8 cellular contexts compared by ENCODE assay signal in the genomic region with DNA sequence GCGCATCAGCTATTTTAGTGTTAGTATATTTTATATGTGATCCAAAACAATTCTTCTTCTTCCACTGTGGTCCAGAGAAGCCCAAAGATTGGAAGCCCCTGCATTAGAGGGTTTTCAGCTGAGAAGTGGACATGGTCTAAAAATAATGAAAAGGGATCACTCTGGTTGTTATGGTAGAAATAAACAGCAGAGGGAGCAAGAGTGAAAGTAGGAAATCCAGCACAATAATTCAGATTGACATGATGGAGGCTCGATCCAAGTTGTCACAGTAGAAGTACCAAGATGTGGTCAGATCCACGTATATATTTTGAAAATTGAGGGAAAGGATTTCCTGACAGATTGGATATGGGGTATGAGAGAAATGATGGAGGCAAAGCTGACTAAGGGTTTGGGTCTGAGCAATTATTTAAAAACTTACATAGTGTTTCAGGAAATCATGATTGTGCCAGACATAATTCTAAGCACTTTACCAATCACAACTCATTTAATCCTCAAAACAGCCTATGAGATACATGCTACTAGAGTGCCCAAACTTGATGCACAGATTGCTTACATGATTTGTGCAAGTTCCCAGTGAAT.
DNase-seq lines count a peak whose midpoint lies in the region; ATAC-seq and TF ChIP-seq lines count a peak whose summit lies in the region.

No MANE protein-coding gene starts in this region.

- POLR2A ChIA-PET in RWPE1 (lab: Yijun Ruan, JAX; ENCODE audit: low non-redundant PET), result no interaction called here

- no peak overlapping the region for H3K4me3 ChIP-seq in fibroblast of pulmonary artery (replicated peaks; ENCODE audit: low read depth, low read length)

- peak; percentile 8 for DNase-seq in NCI-H2196 (lab: John Stamatoyannopoulos, UW; ENCODE audit: unreplicated experiment)
- no peak for DNase-seq in NCI-H2196 treated with DMSO at 0.1 percent for 48 hours (lab: John Stamatoyannopoulos, UW; ENCODE audit: unreplicated experiment)
- DNase-seq in RWPE1 (ENCODE audit: low spot score), result peak; percentile 55
- peak; percentile 52 for DNase-seq in fibroblast of pulmonary artery (ENCODE audit: low read depth)
- DNase-seq in retina, result peak; percentile 42
- DNase-seq in HuH-7.5 (ENCODE audit: low spot score), result no peak
- no peak for DNase-seq in stimulated activated naive CD8-positive, alpha-beta T cell treated with anti-CD3 and anti-CD28 coated beads, Interleukin-15, Interleukin-2, amounts not matched to agents 100 U/mL and 50 U/mL, for 24 hours

- H3K27ac ChIP-seq in RWPE1, result no peak overlapping the region

- peak; percentile 61 for TF ChIP-seq CTCF in RWPE1 (conservative IDR thresholded peaks at IDR 0.05; ENCODE audit: low read depth)
- TF ChIP-seq CTCF in fibroblast of pulmonary artery (IDR thresholded peaks at IDR 0.05; ENCODE audit: low read length, missing control alignments), result peak; percentile 66

- ATAC-seq in HG02981 (IDR thresholded peaks at IDR 0.05; ENCODE audit: unreplicated experiment), result peak; percentile 63
- no peak for ATAC-seq in stimulated activated naive CD8-positive, alpha-beta T cell treated with anti-CD3 and anti-CD28 coated beads, Interleukin-15, Interleukin-2, amounts not matched to agents 100 U/mL and 50 U/mL, for 24 hours

- CTCF ChIA-PET in RWPE1 (lab: Yijun Ruan, JAX), result interaction anchor here (0.6 to 1.4 kb wide), 8 partner anchors 9 to 216 kb away, joined by 3 to 8 read pairs (median 4); no protein-coding TSS in a partner anchor

Comparison
In these comparisons a context has a peak if more than half of its experiments do, and no peak if none do; other contexts are left out.
1. DNase-seq: peak in NCI-H2196 (single experiment), RWPE1 (single experiment), fibroblast of pulmonary artery (single experiment) and retina (single experiment); none in NCI-H2196 treated with DMSO at 0.1 percent for 48 hours (single experiment), HuH-7.5 (single experiment) and stimulated activated naive CD8-positive, alpha-beta T cell treated with anti-CD3 and anti-CD28 coated beads, Interleukin-15, Interleukin-2, amounts not matched to agents 100 U/mL and 50 U/mL, for 24 hours (single experiment).